Comparison of ENCODE assay signal across 8 cellular contexts in genomic region chr14:92729632-92730358, GRCh38. TPM values are rescaled to one million over a fixed set of nuclear protein-coding genes. Genes with fewer than 3 reads are reported as not detected.
DNase-seq lines count a peak whose midpoint lies in the region; ATAC-seq and TF ChIP-seq lines count a peak whose summit lies in the region.

No MANE protein-coding gene starts in this region.

- peak; percentile 79 for ATAC-seq in HG03354 (IDR thresholded peaks at IDR 0.05; ENCODE audit: poor library complexity, severe bottlenecking, unreplicated experiment)

- peak overlapping the region; percentile 32 to 75 (median 59) for H3K27ac ChIP-seq in thyroid gland

- no peaks in the 10 kb centered on the region for H3K27me3 ChIP-seq in thyroid gland

- no peak overlapping the region for H3K4me3 Mint-ChIP-seq in activated naive CD4-positive, alpha-beta T cell treated with anti-CD3 and anti-CD28 coated beads, Interleukin-2, amount 10 ng/mL, durations not matched to agents 7 days and 5 days

- intact Hi-C loops in thyroid gland (cut with DNase I) (no loop called here), lower leg skin (cut with DNase I; ENCODE audit: low total_unique reads) (no loop called here)

- CTCF ChIA-PET in activated naive CD4-positive, alpha-beta T cell treated with anti-CD3 and anti-CD28 coated beads, Interleukin-2, amount 10 ng/mL, durations not matched to agents 7 days and 5 days (lab: Charles Lee) = interaction anchor here (0.6 to 1.0 kb wide), 2 partner anchors 64 to 169 kb away, joined by 3 read pairs; no protein-coding TSS in a partner anchor

- no peak for TF ChIP-seq POLR2A in thyroid gland (IDR thresholded peaks at IDR 0.05)
- no peak for TF ChIP-seq POLR2A in lower leg skin (IDR thresholded peaks at IDR 0.05)

- H3K4me1 ChIP-seq in thyroid gland = peaks cover 42 to 57% of the 10 kb centered on the region in 2 donors

- peaks cover 7% of the 10 kb centered on the region for H3K9me3 Mint-ChIP-seq in activated naive CD4-positive, alpha-beta T cell treated with anti-CD3 and anti-CD28 coated beads, Interleukin-2, amount 10 ng/mL, durations not matched to agents 7 days and 5 days

- 70 to 81% methylated on average over 14 of the region's 14 CpGs for WGBS in thyroid gland, 2 donors
- 74 to 82% methylated on average over 14 of the region's 14 CpGs for WGBS in lower leg skin, 2 donors

- peaks cover 25% of the 10 kb centered on the region for H3K4me1 Mint-ChIP-seq in activated naive CD4-positive, alpha-beta T cell treated with anti-CD3 and anti-CD28 coated beads, Interleukin-2, amount 10 ng/mL, durations not matched to agents 7 days and 5 days

- H3K27me3 Mint-ChIP-seq in activated naive CD4-positive, alpha-beta T cell treated with anti-CD3 and anti-CD28 coated beads, Interleukin-2, amount 10 ng/mL, durations not matched to agents 7 days and 5 days = peaks cover 13% of the 10 kb centered on the region

- H3K36me3 ChIP-seq in thyroid gland = peaks cover 12 to 14% of the 10 kb centered on the region in 2 donors

- no peaks in the 10 kb centered on the region for H3K9me3 ChIP-seq in thyroid gland

- H3K4me3 ChIP-seq in thyroid gland (replicated peaks in 1 of 3) (no peak overlapping the region), lower leg skin (ENCODE audit: low read depth, poor library complexity, severe bottlenecking) (no peak overlapping the region)

- peak overlapping the region; percentile 25 for H3K27ac Mint-ChIP-seq in activated naive CD4-positive, alpha-beta T cell treated with anti-CD3 and anti-CD28 coated beads, Interleukin-2, amount 10 ng/mL, durations not matched to agents 7 days and 5 days

- TF ChIP-seq CTCF in thyroid gland (IDR thresholded peaks at IDR 0.05) = no peak
- TF ChIP-seq CTCF in lower leg skin (IDR thresholded peaks at IDR 0.05) = no peak

- DNase-seq in stimulated activated naive CD4-positive, alpha-beta T cell treated with Interleukin-2 at 50 U/mL for 16 hours (lab: John Stamatoyannopoulos, UW) = peak; percentile 13
- no peak for DNase-seq in stimulated activated naive CD4-positive, alpha-beta T cell (lab: John Stamatoyannopoulos, UW)
- no peak for DNase-seq in activated naive CD4-positive, alpha-beta T cell treated with anti-CD3 and anti-CD28 coated beads, Interleukin-2, amount 10 ng/mL, durations not matched to agents 7 days and 5 days
- no peak for DNase-seq in thyroid gland
- no peak for DNase-seq in DMS 273 treated with DMSO at 0.1 percent for 48 hours (lab: John Stamatoyannopoulos, UW)
- no peak for DNase-seq in lower leg skin (ENCODE audit: low spot score in 2 of 2)
- no peak for DNase-seq in occipital lobe (lab: John Stamatoyannopoulos, UW)

- H3K36me3 Mint-ChIP-seq in activated naive CD4-positive, alpha-beta T cell treated with anti-CD3 and anti-CD28 coated beads, Interleukin-2, amount 10 ng/mL, durations not matched to agents 7 days and 5 days = peaks cover 14% of the 10 kb centered on the region

RNA-seq across cellular contexts. Expression of gene LGMN, which starts 18.6 kb away (rescaled TPM):
- total RNA-seq in thyroid gland (100 to 1,000 TPM; 226 to 405 (median 297) TPM), lower leg skin (10 to 100 TPM; 36.5 to 48.0 (median 41.3) TPM), occipital lobe (23.6 TPM)
